In the genomic region with DNA sequence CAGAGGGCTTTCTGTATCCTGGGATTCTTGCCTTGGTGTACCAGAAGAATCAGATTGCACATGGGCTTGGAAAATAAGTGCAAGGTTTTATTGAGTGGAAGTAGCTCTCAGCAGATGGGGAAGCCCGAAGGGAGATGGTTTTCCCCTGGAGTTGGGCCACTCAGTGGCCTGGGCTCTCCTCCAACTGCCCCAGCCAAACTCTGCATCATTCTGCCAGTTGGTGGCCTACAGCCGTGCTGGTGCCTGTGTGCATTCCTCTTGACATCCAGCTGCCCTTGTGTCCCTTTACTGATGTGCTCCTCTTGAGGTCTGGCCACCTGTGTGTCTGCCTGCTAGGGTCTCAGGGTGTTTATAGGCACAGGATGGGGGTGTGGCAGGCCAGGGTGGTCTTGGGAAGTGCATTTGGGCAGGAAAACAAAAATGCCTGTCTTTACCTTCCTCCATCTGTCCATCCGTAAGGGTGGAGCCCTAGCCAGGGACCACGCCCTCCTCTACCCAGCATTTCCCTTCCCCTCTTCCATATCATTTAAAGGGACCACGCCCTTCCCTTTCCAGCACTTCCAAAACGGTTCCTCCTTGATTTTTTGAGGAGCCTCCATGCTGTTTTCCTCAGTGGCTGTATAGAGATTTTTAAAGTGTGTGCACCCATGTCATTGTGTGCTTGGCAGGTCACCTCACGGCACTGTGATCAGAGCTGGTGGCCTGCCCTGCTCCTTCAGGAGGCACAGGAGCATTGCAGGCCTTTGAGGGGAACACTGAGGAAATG, we compare ENCODE assay signal across 1 cellular context.
TF ChIP-seq lines count a peak whose summit lies in the region.

No MANE protein-coding gene starts in this region.

TF ChIP-seq in K562, 482 proteins besides CTCF, POLR2A, EP300 and RAD21 (continued from another document):
- TF ChIP-seq BMI1 (IDR thresholded peaks at IDR 0.05; ENCODE audit: low read length) (no peak), ETS2 (tag; IDR thresholded peaks at IDR 0.05; ENCODE audit: borderline replicate concordance, poor library complexity, severe bottlenecking) (no peak), TCF7 (IDR thresholded peaks at IDR 0.05; ENCODE audit: borderline replicate concordance) (no peak), ZFP91 (CRISPR knock-in tag; IDR thresholded peaks at IDR 0.05) (peak; percentile 90), STAG1 (CRISPR knock-in tag; IDR thresholded peaks at IDR 0.05; ENCODE audit: borderline replicate concordance) (no peak), MECOM (CRISPR knock-in tag; IDR thresholded peaks at IDR 0.05) (no peak), KAT2B (IDR thresholded peaks at IDR 0.05; ENCODE audit: low read depth, low read length) (no peak), ZNF165 (CRISPR knock-in tag; IDR thresholded peaks at IDR 0.05; ENCODE audit: borderline replicate concordance) (no peak), ELF4 (CRISPR knock-in tag; IDR thresholded peaks at IDR 0.05) (no peak), FOXJ2 (tag; IDR thresholded peaks at IDR 0.05) (no peak), PTRF (tag; IDR thresholded peaks at IDR 0.05) (no peak), GATA2 (CRISPR knock-in tag; IDR thresholded peaks at IDR 0.05) (no peak), FUS (optimal IDR thresholded peaks at IDR 0.05; ENCODE audit: low read depth, low read length) (no peak), TFAM (CRISPR knock-in tag; conservative IDR thresholded peaks at IDR 0.05) (no peak)
